In the genomic region with DNA sequence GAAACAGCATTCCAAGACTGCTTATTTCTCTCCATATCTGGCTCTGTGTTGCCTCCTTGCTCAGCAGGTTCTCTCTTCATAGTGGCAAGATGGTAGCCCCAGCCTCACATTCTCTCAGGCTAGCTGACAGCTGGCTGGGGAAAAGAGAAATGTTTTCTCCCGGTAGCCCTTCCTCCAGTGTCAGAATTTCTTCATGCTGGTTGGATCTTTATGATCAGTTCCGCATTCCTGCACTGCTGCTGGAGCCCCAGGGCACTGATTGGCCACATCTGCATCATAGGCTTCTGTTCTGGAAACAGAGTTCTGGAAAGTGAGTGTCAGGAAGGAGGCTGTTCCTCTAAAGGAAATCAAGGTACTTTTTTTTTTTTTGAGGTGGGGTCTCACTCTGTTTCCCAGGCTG, we compare ENCODE assay signal across 1 cellular context.
TF ChIP-seq lines count a peak whose summit lies in the region.

No MANE protein-coding gene starts in this region.

TF ChIP-seq in HepG2, 621 proteins besides CTCF, POLR2A, EP300 and RAD21 (continued from another document):
- TF ChIP-seq ZNF652 (CRISPR knock-in tag; IDR thresholded peaks at IDR 0.05; ENCODE audit: borderline replicate concordance, low read depth) (no peak), ZNF446 (CRISPR knock-in tag; IDR thresholded peaks at IDR 0.05) (no peak)
- TF ChIP-seq, protein P1, sequence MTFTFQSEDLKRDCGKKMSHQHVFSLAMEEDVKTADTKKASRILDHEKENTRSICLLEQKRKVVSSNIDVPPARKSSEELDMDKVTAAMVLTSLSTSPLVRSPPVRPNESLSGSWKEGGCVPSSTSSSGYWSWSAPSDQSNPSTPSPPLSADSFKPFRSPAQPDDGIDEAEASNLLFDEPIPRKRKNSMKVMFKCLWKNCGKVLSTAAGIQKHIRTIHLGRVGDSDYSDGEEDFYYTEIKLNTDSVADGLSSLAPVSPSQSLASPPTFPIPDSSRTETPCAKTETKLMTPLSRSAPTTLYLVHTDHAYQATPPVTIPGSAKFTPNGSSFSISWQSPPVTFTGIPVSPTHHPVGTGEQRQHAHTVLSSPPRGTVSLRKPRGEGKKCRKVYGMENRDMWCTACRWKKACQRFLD (CRISPR knock-in tag; IDR thresholded peaks at IDR 0.05; ENCODE audit: borderline replicate concordance), result no peak
- TF ChIP-seq, protein P2, sequence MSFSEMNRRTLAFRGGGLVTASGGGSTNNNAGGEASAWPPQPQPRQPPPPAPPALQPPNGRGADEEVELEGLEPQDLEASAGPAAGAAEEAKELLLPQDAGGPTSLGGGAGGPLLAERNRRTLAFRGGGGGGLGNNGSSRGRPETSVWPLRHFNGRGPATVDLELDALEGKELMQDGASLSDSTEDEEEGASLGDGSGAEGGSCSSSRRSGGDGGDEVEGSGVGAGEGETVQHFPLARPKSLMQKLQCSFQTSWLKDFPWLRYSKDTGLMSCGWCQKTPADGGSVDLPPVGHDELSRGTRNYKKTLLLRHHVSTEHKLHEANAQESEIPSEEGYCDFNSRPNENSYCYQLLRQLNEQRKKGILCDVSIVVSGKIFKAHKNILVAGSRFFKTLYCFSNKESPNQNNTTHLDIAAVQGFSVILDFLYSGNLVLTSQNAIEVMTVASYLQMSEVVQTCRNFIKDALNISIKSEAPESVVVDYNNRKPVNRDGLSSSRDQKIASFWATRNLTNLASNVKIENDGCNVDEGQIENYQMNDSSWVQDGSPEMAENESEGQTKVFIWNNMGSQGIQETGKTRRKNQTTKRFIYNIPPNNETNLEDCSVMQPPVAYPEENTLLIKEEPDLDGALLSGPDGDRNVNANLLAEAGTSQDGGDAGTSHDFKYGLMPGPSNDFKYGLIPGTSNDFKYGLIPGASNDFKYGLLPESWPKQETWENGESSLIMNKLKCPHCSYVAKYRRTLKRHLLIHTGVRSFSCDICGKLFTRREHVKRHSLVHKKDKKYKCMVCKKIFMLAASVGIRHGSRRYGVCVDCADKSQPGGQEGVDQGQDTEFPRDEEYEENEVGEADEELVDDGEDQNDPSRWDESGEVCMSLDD (CRISPR knock-in tag; IDR thresholded peaks at IDR 0.05; ENCODE audit: borderline replicate concordance), result no peak
TF ChIP-seq in HepG2: peak in this region for 2.
